In genomic region chr7:29989257-29989995, GRCh38 we compare ENCODE assay signal across 1 cellular context.
TF ChIP-seq lines count a peak whose summit lies in the region.

TSS of gene SCRN1 (minus strand) at chr7:29989801. CDS start at chr7:29969067, 20,734 bp downstream.

TF ChIP-seq in HepG2, 621 proteins besides CTCF, POLR2A, EP300 and RAD21 (continued from another document and continues in another):
- TF ChIP-seq HNF1A (IDR thresholded peaks at IDR 0.05; ENCODE audit: low read depth) (no peak), HNF1A (CRISPR knock-in tag; IDR thresholded peaks at IDR 0.05; ENCODE audit: borderline replicate concordance) (no peak), THAP8 (CRISPR knock-in tag; IDR thresholded peaks at IDR 0.05; ENCODE audit: borderline replicate concordance) (no peak), CREM (IDR thresholded peaks at IDR 0.05) (no peak), CREM (CRISPR knock-in tag; IDR thresholded peaks at IDR 0.05) (peak; percentile 29; the same call in 1 of the 2 replicates), MTA1 (CRISPR knock-in tag; IDR thresholded peaks at IDR 0.05; ENCODE audit: borderline replicate concordance) (no peak), FOXK2 (IDR thresholded peaks at IDR 0.05) (no peak), AHDC1 (CRISPR knock-in tag; IDR thresholded peaks at IDR 0.05; ENCODE audit: borderline replicate concordance) (no peak), ZNF562 (CRISPR knock-in tag; IDR thresholded peaks at IDR 0.05; ENCODE audit: borderline replicate concordance) (no peak), ZSCAN20 (CRISPR knock-in tag; IDR thresholded peaks at IDR 0.05; ENCODE audit: borderline replicate concordance) (0 out of 2 replicates have a peak, but pooled peaks have one; percentile 28), SIN3B (IDR thresholded peaks at IDR 0.05; ENCODE audit: low read length) (no peak), ZNF510 (CRISPR knock-in tag; IDR thresholded peaks at IDR 0.05; ENCODE audit: low read depth) (no peak), ZSCAN12 (CRISPR knock-in tag; IDR thresholded peaks at IDR 0.05) (0 out of 2 replicates have a peak, but pooled peaks have one; percentile 5), RARG (CRISPR knock-in tag; IDR thresholded peaks at IDR 0.05; ENCODE audit: low read depth) (no peak), ZNF10 (CRISPR knock-in tag; IDR thresholded peaks at IDR 0.05; ENCODE audit: borderline replicate concordance, low read depth) (no peak), ZNF496 (CRISPR knock-in tag; IDR thresholded peaks at IDR 0.05; ENCODE audit: insufficient replicate concordance) (no peak), KMT2B (CRISPR knock-in tag; IDR thresholded peaks at IDR 0.05) (0 out of 2 replicates have a peak, but pooled peaks have one; percentile 23), ZNF615 (CRISPR knock-in tag; IDR thresholded peaks at IDR 0.05; ENCODE audit: borderline replicate concordance) (no peak), AHR (CRISPR knock-in tag; IDR thresholded peaks at IDR 0.05) (no peak; the same call in 1 of the 2 replicates), ZXDC (CRISPR knock-in tag; IDR thresholded peaks at IDR 0.05) (no peak), ZBTB1 (CRISPR knock-in tag; IDR thresholded peaks at IDR 0.05; ENCODE audit: borderline replicate concordance) (no peak), REPIN1 (CRISPR knock-in tag; IDR thresholded peaks at IDR 0.05; ENCODE audit: borderline replicate concordance, low read depth) (0 out of 2 replicates have a peak, but pooled peaks have one; percentile 49), ZNF20 (CRISPR knock-in tag; IDR thresholded peaks at IDR 0.05) (peak; percentile 72; the same call in 1 of the 2 replicates), GATA4 (IDR thresholded peaks at IDR 0.05; ENCODE audit: borderline replicate concordance, low read depth) (no peak), HDAC1 (CRISPR knock-in tag; IDR thresholded peaks at IDR 0.05) (no peak; the same call in 1 of the 2 replicates), ZNF24 (IDR thresholded peaks at IDR 0.05) (no peak), SRSF1 (optimal IDR thresholded peaks at IDR 0.05; ENCODE audit: low read depth, low read length) (no peak), TRAFD1 (CRISPR knock-in tag; IDR thresholded peaks at IDR 0.05; ENCODE audit: borderline replicate concordance) (no peak), SIN3A (IDR thresholded peaks at IDR 0.05; ENCODE audit: borderline replicate concordance, low read depth, low read length) (0 out of 2 replicates have a peak, but pooled peaks have one; percentile 8), RBM39 (IDR thresholded peaks at IDR 0.05; ENCODE audit: low read depth, low read length, poor library complexity, severe bottlenecking) (no peak), SOX5 (CRISPR knock-in tag; IDR thresholded peaks at IDR 0.05; ENCODE audit: borderline replicate concordance) (no peak), ATF5 (CRISPR knock-in tag; IDR thresholded peaks at IDR 0.05; ENCODE audit: low read depth) (no peak), RNF2 (conservative IDR thresholded peaks at IDR 0.05; ENCODE audit: low read depth) (no peak), ZNF737 (CRISPR knock-in tag; IDR thresholded peaks at IDR 0.05; ENCODE audit: borderline replicate concordance) (no peak), ZNF574 (CRISPR knock-in tag; IDR thresholded peaks at IDR 0.05) (peak; percentile 24; the same call in 1 of the 2 replicates), ZNF281 (CRISPR knock-in tag; IDR thresholded peaks at IDR 0.05; ENCODE audit: borderline replicate concordance) (no peak; the same call in 1 of the 2 replicates)
